ENCODE assay signal across 8 cellular contexts in genomic region chr3:47578119-47578630, GRCh38. TPM values are rescaled to one million over a fixed set of nuclear protein-coding genes. Genes with fewer than 3 reads are reported as not detected.
DNase-seq lines count a peak whose midpoint lies in the region; ATAC-seq and TF ChIP-seq lines count a peak whose summit lies in the region.

No MANE protein-coding gene starts in this region.

- peaks cover 5% of the 10 kb centered on the region for H3K27me3 Mint-ChIP-seq in Caco-2 (ENCODE audit: insufficient read depth, unreplicated experiment)
- H3K27me3 Mint-ChIP-seq in activated CD4-positive, alpha-beta T cell treated with anti-CD3 and anti-CD28 coated beads, Interleukin-2, amount 10 ng/mL, durations not matched to agents 7 days and 5 days: peaks cover 38% of the 10 kb centered on the region

- peak; percentile 10 to 42 for DNase-seq in Caco-2
- DNase-seq in activated CD4-positive, alpha-beta T cell treated with anti-CD3 and anti-CD28 coated beads, Interleukin-2, amount 10 ng/mL, durations not matched to agents 7 days and 5 days: peak; percentile 58
- DNase-seq in dorsolateral prefrontal cortex: peak in 6 of 10 donors; percentile 28 to 65 (median 52)
- peak; percentile 19 for DNase-seq in mesenchymal stem cell
- peak in 5 of 6 experiments; percentile 7 to 48 (median 30) for DNase-seq in stimulated activated naive CD4-positive, alpha-beta T cell (lab: John Stamatoyannopoulos, UW)
- DNase-seq in NCI-H510A treated with DMSO at 0.1 percent for 48 hours (lab: John Stamatoyannopoulos, UW): no peak

- no peaks in the 10 kb centered on the region for H3K9me3 Mint-ChIP-seq in Caco-2 (ENCODE audit: unreplicated experiment)
- H3K9me3 Mint-ChIP-seq in activated CD4-positive, alpha-beta T cell treated with anti-CD3 and anti-CD28 coated beads, Interleukin-2, amount 10 ng/mL, durations not matched to agents 7 days and 5 days: no peaks in the 10 kb centered on the region

- no peak overlapping the region for H3K18ac ChIP-seq in mesenchymal stem cell (ENCODE audit: low read depth in 1 of 2, low read length in 2 of 2)

- H2BK15ac ChIP-seq in mesenchymal stem cell (ENCODE audit: low read depth, poor library complexity, severe bottlenecking): no peak overlapping the region

- no peak overlapping the region for H4K8ac ChIP-seq in mesenchymal stem cell (ENCODE audit: low read length)

- H2BK12ac ChIP-seq in mesenchymal stem cell (ENCODE audit: low read length in 2 of 2): no peak overlapping the region

- no peak overlapping the region for H2BK120ac ChIP-seq in mesenchymal stem cell (ENCODE audit: low read depth, low read length)

- WGBS in mesenchymal stem cell: under 1% methylated on average over 34 of the region's 57 CpGs

- H3K4me1 Mint-ChIP-seq in Caco-2 (ENCODE audit: low read depth, unreplicated experiment): no peaks in the 10 kb centered on the region
- no peaks in the 10 kb centered on the region for H3K4me1 Mint-ChIP-seq in activated CD4-positive, alpha-beta T cell treated with anti-CD3 and anti-CD28 coated beads, Interleukin-2, amount 10 ng/mL, durations not matched to agents 7 days and 5 days

- POLR2A ChIA-PET in Caco-2 (lab: Charles Lee): interaction anchor here (0.6 kb wide), 1 partner anchor 895 kb away, joined by 8 read pairs; no protein-coding TSS in a partner anchor
- POLR2A ChIA-PET in activated CD4-positive, alpha-beta T cell treated with anti-CD3 and anti-CD28 coated beads, Interleukin-2, amount 10 ng/mL, durations not matched to agents 7 days and 5 days (lab: Charles Lee): no interaction called here

- no TSS peak for BruUV-seq in Caco-2 (replicated peaks; lab: Mats Ljungman, UMichigan)

- H3K4me3 Mint-ChIP-seq in Caco-2 (ENCODE audit: unreplicated experiment): peak overlapping the region; percentile 66
- peak overlapping the region; percentile 63 for H3K4me3 Mint-ChIP-seq in activated CD4-positive, alpha-beta T cell treated with anti-CD3 and anti-CD28 coated beads, Interleukin-2, amount 10 ng/mL, durations not matched to agents 7 days and 5 days

- H3K4ac ChIP-seq in mesenchymal stem cell (ENCODE audit: low read depth in 1 of 2, low read length in 2 of 2): no peak overlapping the region

- CTCF ChIA-PET in Caco-2 (lab: Charles Lee): interaction anchor here (2.0 kb wide), 1 partner anchor 56 kb away, joined by 15 read pairs; no protein-coding TSS in a partner anchor
- CTCF ChIA-PET in activated CD4-positive, alpha-beta T cell treated with anti-CD3 and anti-CD28 coated beads, Interleukin-2, amount 10 ng/mL, durations not matched to agents 7 days and 5 days (lab: Charles Lee): interaction anchor here (0.5 to 1.2 kb wide), 2 partner anchors 28 to 54 kb away, joined by 3 read pairs; no protein-coding TSS in a partner anchor

- H3K27ac ChIP-seq in HUES48 (ENCODE audit: low read depth, low read length): no peak overlapping the region
- peak overlapping the region in 25 of 59 donors; percentile 0 to 75 (median 53) for H3K27ac ChIP-seq in dorsolateral prefrontal cortex
- H3K27ac ChIP-seq in mesenchymal stem cell (ENCODE audit: low read length, poor library complexity, severe bottlenecking): no peak overlapping the region

- peaks cover 23% of the 10 kb centered on the region for H3K36me3 Mint-ChIP-seq in Caco-2 (ENCODE audit: insufficient read depth, unreplicated experiment)
- no peaks in the 10 kb centered on the region for H3K36me3 Mint-ChIP-seq in activated CD4-positive, alpha-beta T cell treated with anti-CD3 and anti-CD28 coated beads, Interleukin-2, amount 10 ng/mL, durations not matched to agents 7 days and 5 days (ENCODE audit: low read depth)

- peak overlapping the region; percentile 67 for H3K4me3 ChIP-seq in Caco-2 (ENCODE audit: low read depth, low read length)
- H3K4me3 ChIP-seq in HUES48 (ENCODE audit: low read depth, low read length): peak overlapping the region; percentile 57; the same call in 1 of the 2 replicates
- H3K4me3 ChIP-seq in dorsolateral prefrontal cortex: peak overlapping the region; percentile 20 to 82 (median 68)
- H3K4me3 ChIP-seq in mesenchymal stem cell (ENCODE audit: insufficient read depth in 1 of 2, low read depth in 1 of 2, low read length in 2 of 2): peak overlapping the region; percentile 47 to 59

- H3K9ac ChIP-seq in HUES48 (ENCODE audit: low read depth, low read length): no peak overlapping the region
- no peak overlapping the region for H3K9ac ChIP-seq in mesenchymal stem cell (ENCODE audit: low read length)

- H3K23ac ChIP-seq in mesenchymal stem cell (ENCODE audit: low read length in 2 of 2): no peak overlapping the region

- H3K4me1 ChIP-seq in Caco-2 (no peaks in the 10 kb centered on the region), HUES48 (ENCODE audit: control insufficient read depth, insufficient read depth, low read length) (no peaks in the 10 kb centered on the region), mesenchymal stem cell (ENCODE audit: control insufficient read depth, insufficient read depth, low read depth, low read length) (peaks cover 19% of the 10 kb centered on the region)

- H3K27ac Mint-ChIP-seq in Caco-2 (ENCODE audit: unreplicated experiment): no peak overlapping the region
- H3K27ac Mint-ChIP-seq in activated CD4-positive, alpha-beta T cell treated with anti-CD3 and anti-CD28 coated beads, Interleukin-2, amount 10 ng/mL, durations not matched to agents 7 days and 5 days: no peak overlapping the region

- H3K27me3 ChIP-seq in Caco-2 (replicated peaks; ENCODE audit: control insufficient read depth, insufficient read depth, low read length): peaks cover 2% of the 10 kb centered on the region
- H3K27me3 ChIP-seq in HUES48 (ENCODE audit: control insufficient read depth, insufficient read depth, low read length): peaks cover 34% of the 10 kb centered on the region
- no peaks in the 10 kb centered on the region for H3K27me3 ChIP-seq in dorsolateral prefrontal cortex
- H3K27me3 ChIP-seq in mesenchymal stem cell (ENCODE audit: control insufficient read depth in 1 of 2, insufficient read depth in 1 of 2, low read length in 2 of 2): peaks cover 33 to 64% of the 10 kb centered on the region in 2 experiments

- intact Hi-C loops in Caco-2 (cut with micrococcal nuclease; ENCODE audit: unreplicated experiment) (no loop called here), dorsolateral prefrontal cortex (cut with DNase I) (no loop called here)

- H2BK5ac ChIP-seq in mesenchymal stem cell (ENCODE audit: low read depth, low read length, poor library complexity, severe bottlenecking): no peak overlapping the region

- no peaks in the 10 kb centered on the region for H3K79me1 ChIP-seq in mesenchymal stem cell (replicated peaks; ENCODE audit: low read length, poor library complexity, severe bottlenecking)

- no peak overlapping the region for H4K91ac ChIP-seq in mesenchymal stem cell (ENCODE audit: low read length)

- H3K36me3 ChIP-seq in Caco-2 (ENCODE audit: control insufficient read depth, insufficient read depth, low read length) (no peaks in the 10 kb centered on the region), HUES48 (ENCODE audit: control insufficient read depth, insufficient read depth, low read length) (no peaks in the 10 kb centered on the region), mesenchymal stem cell (ENCODE audit: control insufficient read depth in 1 of 2, insufficient read depth in 2 of 2, low read depth in 1 of 2, low read length in 2 of 2) (no peaks in the 10 kb centered on the region)

- no peak overlapping the region for H3K14ac ChIP-seq in mesenchymal stem cell (ENCODE audit: low read length in 2 of 2)

- peak overlapping the region; percentile 89 for H3K4me2 ChIP-seq in mesenchymal stem cell (ENCODE audit: low read length, poor library complexity, severe bottlenecking)

- ATAC-seq in HG03108 (IDR thresholded peaks at IDR 0.05; ENCODE audit: unreplicated experiment): no peak

- H2AFZ ChIP-seq in mesenchymal stem cell (ENCODE audit: low read depth, low read length): peak overlapping the region; percentile 29

- H3K9me3 ChIP-seq in Caco-2 (no peaks in the 10 kb centered on the region), HUES48 (ENCODE audit: control insufficient read depth, insufficient read depth, low read length) (no peaks in the 10 kb centered on the region), mesenchymal stem cell (ENCODE audit: control insufficient read depth, low read length) (no peaks in the 10 kb centered on the region)

- H2AK5ac ChIP-seq in mesenchymal stem cell (ENCODE audit: low read length, severe bottlenecking): no peak overlapping the region

- TF ChIP-seq CTCF in Caco-2 (IDR thresholded peaks at IDR 0.05; ENCODE audit: insufficient read depth in 1 of 2, low read depth in 1 of 2, low read length in 1 of 2, severe bottlenecking in 1 of 2, unreplicated experiment in 1 of 2) (no peak), dorsolateral prefrontal cortex (IDR thresholded peaks at IDR 0.05 in 54 of 56, conservative IDR thresholded peaks at IDR 0.05 in 2 of 56; ENCODE audit: low read depth in 1 of 56, partially characterized antibody in 56 of 56) (no peak)

RNA-seq across cellular contexts. Expression of gene CSPG5, which starts 0.5 kb away (rescaled TPM):
- 0.67 and 0.77 TPM in 2 replicates for total RNA-seq in Caco-2 (2022)
- under 1 TPM; 0.40 TPM for total RNA-seq in activated CD4-positive, alpha-beta T cell treated with anti-CD3 and anti-CD28 coated beads, Interleukin-2, amount 10 ng/mL, durations not matched to agents 7 days and 5 days
- total RNA-seq in dorsolateral prefrontal cortex: 100 to 1,000 TPM in 5 of 120 experiments, 10 to 100 TPM in 115; 31.3 to 143 (median 68.7) TPM
- 0.10 TPM for polyA plus RNA-seq in mesenchymal stem cell (2013, experiment 1 of 2)
- 0.08 TPM for polyA plus RNA-seq in mesenchymal stem cell (2013, experiment 2 of 2)

Comparison
In these comparisons a context has a peak if more than half of its experiments do, and no peak if none do; other contexts are left out.
1. RNA of gene CSPG5, which starts 0.5 kb away (total RNA-seq): 31.3 to 143 TPM in dorsolateral prefrontal cortex; 0.67 to 0.77 TPM in Caco-2 and 0.40 TPM in activated CD4-positive, alpha-beta T cell treated with anti-CD3 and anti-CD28 coated beads, Interleukin-2, amount 10 ng/mL, durations not matched to agents 7 days and 5 days; every median in the first group is over 10 times any median in the second.
2. Peak in every context shown above with its lines, with median percentiles within 50 percentile points of each other: H3K4me3 ChIP-seq.